Comparison of ENCODE assay signal across 19 cellular contexts in the genomic region with DNA sequence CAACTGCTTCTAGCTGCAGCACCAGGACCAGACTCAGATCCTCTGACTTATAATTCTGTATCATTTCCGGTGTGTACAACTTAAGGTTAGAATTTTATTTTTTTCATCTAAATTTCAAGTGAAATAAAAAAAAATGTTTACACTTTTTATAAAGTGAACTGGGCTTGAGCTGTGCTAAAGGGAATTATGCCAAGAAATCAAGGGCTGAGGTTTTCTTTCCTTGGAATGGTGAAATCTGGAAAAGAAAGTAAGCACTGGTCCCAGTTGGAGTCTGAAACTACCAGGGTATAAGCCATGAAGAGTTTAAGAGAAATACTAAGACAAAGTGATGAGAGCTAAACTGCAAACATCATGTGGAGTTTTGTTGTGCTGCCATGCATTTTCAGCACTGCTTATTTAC.
"Had no signal": no experiment of that assay in that cellular context is flagged by ENCODE, and none has a peak within 500 bp of the region (broad histone marks: within the 10 kb centered on the region; RNA-seq: fewer than 3 reads in every experiment).

No MANE protein-coding gene starts in this region.

- H3K27ac ChIP-seq: epithelial cell of prostate, esophagus muscularis mucosa, heart left ventricle, ovary, right atrium auricular region, sigmoid colon, skin epidermis had no signal

- H3K4me1 ChIP-seq: esophagus muscularis mucosa, heart left ventricle, right atrium auricular region, sigmoid colon had no signal

- H3K27me3 ChIP-seq: esophagus muscularis mucosa, heart left ventricle, ovary, right atrium auricular region, sigmoid colon had no signal

- H3K27me3 Mint-ChIP-seq: naive thymus-derived CD8-positive, alpha-beta T cell had no signal

- H3K36me3 Mint-ChIP-seq: naive thymus-derived CD8-positive, alpha-beta T cell had no signal

- ATAC-seq: heart left ventricle; mucosa of descending colon; naive thymus-derived CD8-positive, alpha-beta T cell had no signal

- H3K4me3 Mint-ChIP-seq: naive thymus-derived CD8-positive, alpha-beta T cell; neural crest cell had no signal

- DNase-seq: effector memory CD4-positive, alpha-beta T cell; heart left ventricle; hippocampal formation; kidney glomerular epithelial cell; mucosa of descending colon; naive thymus-derived CD8-positive, alpha-beta T cell; ovary; sigmoid colon; stimulated activated CD4-positive, alpha-beta T cell treated with anti-CD3 and anti-CD28 coated beads, Interleukin-2, amount 100 ng/mL, for 24 hours; stimulated activated naive CD4-positive, alpha-beta T cell; trophoblast cell had no signal

- H3K4me3 ChIP-seq: esophagus muscularis mucosa, heart left ventricle, mucosa of descending colon, ovary, right atrium auricular region, sigmoid colon, skin epidermis had no signal

- H3K9me3 Mint-ChIP-seq: naive thymus-derived CD8-positive, alpha-beta T cell; neural crest cell had no signal

- FAIRE-seq: endometrium, frontal cortex, islet of Langerhans had no signal

- H3K9me3 ChIP-seq: esophagus muscularis mucosa, heart left ventricle, mucosa of descending colon, ovary, right atrium auricular region, sigmoid colon had no signal

- H3K36me3 ChIP-seq: esophagus muscularis mucosa, heart left ventricle, ovary, right atrium auricular region, sigmoid colon had no signal
